In the genomic region with DNA sequence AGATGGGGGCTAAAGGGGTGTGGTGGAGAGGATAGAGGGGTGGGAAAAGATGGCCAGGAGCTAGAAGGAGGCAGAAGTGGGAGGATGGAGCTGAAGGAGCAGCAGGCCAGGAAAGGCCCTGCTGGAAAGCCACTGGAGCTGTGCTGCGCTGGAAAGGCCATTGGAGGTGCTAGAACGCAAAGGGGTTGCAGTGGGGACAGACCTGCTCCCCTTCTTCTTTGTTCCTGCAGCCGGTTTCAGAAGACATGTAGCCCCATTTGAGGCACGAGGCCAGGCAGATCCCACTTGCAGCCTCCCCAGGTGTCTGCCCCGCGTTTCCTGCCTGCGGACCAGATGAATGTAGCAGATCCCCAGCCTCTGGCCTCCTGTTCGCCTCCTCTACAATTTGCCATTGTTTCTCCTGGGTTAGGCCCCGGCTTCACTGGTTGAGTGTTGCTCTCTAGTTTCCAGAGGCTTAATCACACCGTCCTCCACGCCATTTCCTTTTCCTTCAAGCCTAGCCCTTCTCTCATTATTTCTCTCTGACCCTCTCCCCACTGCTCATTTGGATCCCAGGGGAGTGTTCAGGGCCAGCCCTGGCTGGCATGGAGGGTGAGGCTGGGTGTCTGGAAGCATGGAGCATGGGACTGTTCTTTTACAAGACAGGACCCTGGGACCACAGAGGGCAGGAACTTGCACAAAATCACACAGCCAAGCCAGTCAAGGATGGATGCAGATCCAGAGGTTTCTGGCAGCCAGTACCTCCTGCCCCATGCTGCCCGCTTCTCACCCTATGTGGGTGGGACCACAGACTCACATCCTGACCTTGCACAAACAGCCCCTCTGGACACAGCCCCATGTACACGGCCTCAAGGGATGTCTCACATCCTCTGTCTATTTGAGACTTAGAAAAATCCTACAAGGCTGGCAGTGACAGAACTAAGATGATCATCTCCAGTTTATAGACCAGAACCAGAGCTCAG, we compare ENCODE assay signal across 2 cellular contexts.
TF ChIP-seq lines count a peak whose summit lies in the region.

No MANE protein-coding gene starts in this region.

TF ChIP-seq in H1, 55 proteins besides CTCF, POLR2A, EP300 and RAD21 (continues in another document):
- TF ChIP-seq GABPA (IDR thresholded peaks at IDR 0.05; ENCODE audit: borderline replicate concordance, insufficient read depth, low read length) = no peak
- TF ChIP-seq NANOG (IDR thresholded peaks at IDR 0.05; ENCODE audit: insufficient read depth, low read depth, low read length, poor library complexity, severe bottlenecking) = no peak
- TF ChIP-seq CHD1 (IDR thresholded peaks at IDR 0.05; ENCODE audit: low read depth, low read length) = no peak
- TF ChIP-seq RXRA (IDR thresholded peaks at IDR 0.05; ENCODE audit: insufficient read depth, low read depth, low read length) = no peak
- no peak for TF ChIP-seq MAFK (IDR thresholded peaks at IDR 0.05; ENCODE audit: low read depth, low read length)
- TF ChIP-seq KDM5A (IDR thresholded peaks at IDR 0.05; ENCODE audit: low read length) = no peak
- TF ChIP-seq TEAD4 (IDR thresholded peaks at IDR 0.05; ENCODE audit: low read depth, low read length) = no peak
- no peak for TF ChIP-seq BACH1 (IDR thresholded peaks at IDR 0.05; ENCODE audit: low read length)
- TF ChIP-seq, protein P1, sequence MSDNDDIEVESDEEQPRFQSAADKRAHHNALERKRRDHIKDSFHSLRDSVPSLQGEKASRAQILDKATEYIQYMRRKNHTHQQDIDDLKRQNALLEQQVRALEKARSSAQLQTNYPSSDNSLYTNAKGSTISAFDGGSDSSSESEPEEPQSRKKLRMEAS (IDR thresholded peaks at IDR 0.05) = no peak
- TF ChIP-seq, protein P2, sequence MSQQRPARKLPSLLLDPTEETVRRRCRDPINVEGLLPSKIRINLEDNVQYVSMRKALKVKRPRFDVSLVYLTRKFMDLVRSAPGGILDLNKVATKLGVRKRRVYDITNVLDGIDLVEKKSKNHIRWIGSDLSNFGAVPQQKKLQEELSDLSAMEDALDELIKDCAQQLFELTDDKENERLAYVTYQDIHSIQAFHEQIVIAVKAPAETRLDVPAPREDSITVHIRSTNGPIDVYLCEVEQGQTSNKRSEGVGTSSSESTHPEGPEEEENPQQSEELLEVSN (IDR thresholded peaks at IDR 0.05) = no peak
- TF ChIP-seq, protein P3, sequence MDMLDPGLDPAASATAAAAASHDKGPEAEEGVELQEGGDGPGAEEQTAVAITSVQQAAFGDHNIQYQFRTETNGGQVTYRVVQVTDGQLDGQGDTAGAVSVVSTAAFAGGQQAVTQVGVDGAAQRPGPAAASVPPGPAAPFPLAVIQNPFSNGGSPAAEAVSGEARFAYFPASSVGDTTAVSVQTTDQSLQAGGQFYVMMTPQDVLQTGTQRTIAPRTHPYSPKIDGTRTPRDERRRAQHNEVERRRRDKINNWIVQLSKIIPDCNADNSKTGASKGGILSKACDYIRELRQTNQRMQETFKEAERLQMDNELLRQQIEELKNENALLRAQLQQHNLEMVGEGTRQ (IDR thresholded peaks at IDR 0.05; ENCODE audit: low read length) = no peak
- no peak for TF ChIP-seq YY1 (IDR thresholded peaks at IDR 0.05; ENCODE audit: low read depth, low read length)
- no peak for TF ChIP-seq RBBP5 (IDR thresholded peaks at IDR 0.05; ENCODE audit: borderline replicate concordance, low read depth, low read length)
- TF ChIP-seq JUND (IDR thresholded peaks at IDR 0.05; ENCODE audit: low read length) = no peak
- no peak for TF ChIP-seq SP1 (IDR thresholded peaks at IDR 0.05; ENCODE audit: low read depth, low read length)

TF ChIP-seq in neural cell, 6 proteins besides CTCF, POLR2A, EP300 and RAD21:
- TF ChIP-seq MXI1 (conservative IDR thresholded peaks at IDR 0.05; ENCODE audit: poor library complexity, severe bottlenecking) = no peak
- no peak for TF ChIP-seq TAF1 (IDR thresholded peaks at IDR 0.05; ENCODE audit: low read depth)
- TF ChIP-seq, protein P4, sequence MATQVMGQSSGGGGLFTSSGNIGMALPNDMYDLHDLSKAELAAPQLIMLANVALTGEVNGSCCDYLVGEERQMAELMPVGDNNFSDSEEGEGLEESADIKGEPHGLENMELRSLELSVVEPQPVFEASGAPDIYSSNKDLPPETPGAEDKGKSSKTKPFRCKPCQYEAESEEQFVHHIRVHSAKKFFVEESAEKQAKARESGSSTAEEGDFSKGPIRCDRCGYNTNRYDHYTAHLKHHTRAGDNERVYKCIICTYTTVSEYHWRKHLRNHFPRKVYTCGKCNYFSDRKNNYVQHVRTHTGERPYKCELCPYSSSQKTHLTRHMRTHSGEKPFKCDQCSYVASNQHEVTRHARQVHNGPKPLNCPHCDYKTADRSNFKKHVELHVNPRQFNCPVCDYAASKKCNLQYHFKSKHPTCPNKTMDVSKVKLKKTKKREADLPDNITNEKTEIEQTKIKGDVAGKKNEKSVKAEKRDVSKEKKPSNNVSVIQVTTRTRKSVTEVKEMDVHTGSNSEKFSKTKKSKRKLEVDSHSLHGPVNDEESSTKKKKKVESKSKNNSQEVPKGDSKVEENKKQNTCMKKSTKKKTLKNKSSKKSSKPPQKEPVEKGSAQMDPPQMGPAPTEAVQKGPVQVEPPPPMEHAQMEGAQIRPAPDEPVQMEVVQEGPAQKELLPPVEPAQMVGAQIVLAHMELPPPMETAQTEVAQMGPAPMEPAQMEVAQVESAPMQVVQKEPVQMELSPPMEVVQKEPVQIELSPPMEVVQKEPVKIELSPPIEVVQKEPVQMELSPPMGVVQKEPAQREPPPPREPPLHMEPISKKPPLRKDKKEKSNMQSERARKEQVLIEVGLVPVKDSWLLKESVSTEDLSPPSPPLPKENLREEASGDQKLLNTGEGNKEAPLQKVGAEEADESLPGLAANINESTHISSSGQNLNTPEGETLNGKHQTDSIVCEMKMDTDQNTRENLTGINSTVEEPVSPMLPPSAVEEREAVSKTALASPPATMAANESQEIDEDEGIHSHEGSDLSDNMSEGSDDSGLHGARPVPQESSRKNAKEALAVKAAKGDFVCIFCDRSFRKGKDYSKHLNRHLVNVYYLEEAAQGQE (IDR thresholded peaks at IDR 0.05; ENCODE audit: borderline replicate concordance) = no peak
